Comparison of ENCODE assay signal across 1 cellular context in genomic region chr18:24860978-24861680, GRCh38.
TF ChIP-seq lines count a peak whose summit lies in the region.

No MANE protein-coding gene starts in this region.

TF ChIP-seq in H1, 55 proteins besides CTCF, POLR2A, EP300 and RAD21:
- TF ChIP-seq TEAD4 (IDR thresholded peaks at IDR 0.05; ENCODE audit: low read depth, low read length), result no peak
- no peak for TF ChIP-seq TBP (IDR thresholded peaks at IDR 0.05; ENCODE audit: low read depth, low read length)
- no peak for TF ChIP-seq ASH2L (IDR thresholded peaks at IDR 0.05; ENCODE audit: low read length)
- TF ChIP-seq ZNF274 (IDR thresholded peaks at IDR 0.05; ENCODE audit: borderline replicate concordance, extremely low read depth, low read length), result no peak
- no peak for TF ChIP-seq NRF1 (IDR thresholded peaks at IDR 0.05; ENCODE audit: low read depth, low read length)
- TF ChIP-seq SIX5 (IDR thresholded peaks at IDR 0.05; ENCODE audit: low read depth, low read length), result no peak
- TF ChIP-seq BACH1 (IDR thresholded peaks at IDR 0.05; ENCODE audit: low read length), result no peak
- TF ChIP-seq CREB1 (IDR thresholded peaks at IDR 0.05), result no peak
- no peak for TF ChIP-seq HDAC6 (IDR thresholded peaks at IDR 0.05; ENCODE audit: low read depth, low read length)
- TF ChIP-seq POLR2AphosphoS5 (IDR thresholded peaks at IDR 0.05; ENCODE audit: low read depth, low read length), result no peak
- no peak for TF ChIP-seq HDAC2 (IDR thresholded peaks at IDR 0.05; ENCODE audit: borderline replicate concordance in 1 of 2, low read depth in 2 of 2, low read length in 2 of 2)
- no peak for TF ChIP-seq ATF3 (IDR thresholded peaks at IDR 0.05; ENCODE audit: insufficient read depth, low read depth, low read length)
- no peak for TF ChIP-seq E2F6 (IDR thresholded peaks at IDR 0.05)
- TF ChIP-seq CHD7 (IDR thresholded peaks at IDR 0.05; ENCODE audit: insufficient replicate concordance, low read length), result no peak
- no peak for TF ChIP-seq SAP30 (IDR thresholded peaks at IDR 0.05; ENCODE audit: insufficient read depth, insufficient replicate concordance, low read length)
- TF ChIP-seq SRF (IDR thresholded peaks at IDR 0.05; ENCODE audit: low read depth, low read length), result no peak
- TF ChIP-seq SP4 (IDR thresholded peaks at IDR 0.05; ENCODE audit: low read length), result no peak
- no peak for TF ChIP-seq FOSL1 (IDR thresholded peaks at IDR 0.05; ENCODE audit: insufficient read depth, low read depth, low read length)
- no peak for TF ChIP-seq POU5F1 (IDR thresholded peaks at IDR 0.05; ENCODE audit: low read depth, low read length)
- no peak for TF ChIP-seq KDM4A (IDR thresholded peaks at IDR 0.05; ENCODE audit: low read depth, low read length, severe bottlenecking)
TF ChIP-seq in H1: peak in this region for 0.
